Comparison of ENCODE assay signal across 29 cellular contexts in the genomic region with DNA sequence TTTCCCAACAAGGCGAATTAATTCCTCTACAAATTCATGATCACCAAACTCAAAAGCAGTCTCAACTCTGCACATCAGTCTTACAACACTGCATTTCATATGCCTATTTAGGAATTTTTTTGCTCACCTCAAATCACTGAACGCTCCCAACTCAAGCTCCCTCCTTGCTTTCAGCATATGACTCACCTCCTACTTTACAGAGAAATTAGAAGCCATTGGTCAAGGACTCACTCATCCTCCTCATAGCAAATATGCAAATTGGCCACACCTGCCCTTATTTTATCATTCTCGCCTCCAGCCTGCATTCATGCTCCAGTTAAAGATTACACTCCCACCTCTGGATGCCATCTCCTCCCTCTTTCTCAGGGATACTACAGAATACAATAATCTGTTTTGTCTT.
"Had no signal": no experiment of that assay in that cellular context is flagged by ENCODE, and none has a peak within 500 bp of the region (broad histone marks: within the 10 kb centered on the region; RNA-seq: fewer than 3 reads in every experiment).

No MANE protein-coding gene starts in this region.

- H3K27ac ChIP-seq: colonic mucosa, gastroesophageal sphincter, hepatocyte, left lung, lower lobe of right lung, skin epidermis, thoracic aorta, uterus had no signal

- H3K4me3 Mint-ChIP-seq: activated CD4-positive, alpha-beta memory T cell treated with anti-CD3 and anti-CD28 coated beads, Interleukin-2, amount 10 ng/mL, durations not matched to agents 7 days and 5 days; activated CD4-positive, alpha-beta T cell treated with anti-CD3 and anti-CD28 coated beads, Interleukin-2, amount 10 ng/mL, durations not matched to agents 7 days and 5 days; activated T-cell treated with anti-CD3 and anti-CD28 coated beads, Interleukin-2, amount 50 U/mL, for 4 hours; activated T-helper 17 cell treated with anti-CD3 and anti-CD28 coated beads, Interleukin-2, amount 50 U/mL, for 72 hours; central memory CD8-positive, alpha-beta T cell; natural killer cell; stimulated activated effector memory CD8-positive, alpha-beta T cell treated with anti-CD3 and anti-CD28 coated beads, Interleukin-12 subunit alpha, Interleukin-12 subunit beta, amount 100 ng/mL, for 72 hours; stimulated activated naive CD8-positive, alpha-beta T cell treated with anti-CD3 and anti-CD28 coated beads, Interleukin-15, Interleukin-2, amounts not matched to agents 100 ng/mL and 50 ng/mL, for 24 hours; type B pancreatic cell had no signal

- H3K27me3 Mint-ChIP-seq: activated T-helper 17 cell treated with anti-CD3 and anti-CD28 coated beads, Interleukin-2, amount 50 U/mL, for 72 hours; central memory CD8-positive, alpha-beta T cell; type B pancreatic cell had no signal

- H3K4me1 ChIP-seq: colonic mucosa, gastroesophageal sphincter, left lung, lower lobe of right lung, uterus had no signal

- DNase-seq: activated CD4-positive, alpha-beta memory T cell treated with anti-CD3 and anti-CD28 coated beads, Interleukin-2, amount 10 ng/mL, durations not matched to agents 7 days and 5 days; activated CD4-positive, alpha-beta T cell treated with anti-CD3 and anti-CD28 coated beads for 1 hour; activated CD4-positive, alpha-beta T cell treated with anti-CD3 and anti-CD28 coated beads, Interleukin-2, amount 10 ng/mL, durations not matched to agents 7 days and 5 days; activated CD8-positive, alpha-beta memory T cell treated with anti-CD3 and anti-CD28 coated beads, Interleukin-2, amount 50 U/mL, for 48 hours; activated gamma-delta T cell treated with Interleukin-2 at 50 U/mL for 16 hours; activated naive CD4-positive, alpha-beta T cell treated with anti-CD3 and anti-CD28 coated beads, Interleukin-2, amount 50 U/mL, for 16 hours; activated T-cell treated with anti-CD3 and anti-CD28 coated beads, Interleukin-2, amount 50 U/mL, for 4 hours; amygdala; colonic mucosa; effector CD8-positive, alpha-beta T cell; kidney; left lung; lower lobe of right lung; mesendoderm; natural killer cell; posterior cingulate gyrus; stimulated activated CD4-positive, alpha-beta T cell treated with anti-CD3 and anti-CD28 coated beads, Interleukin-4, amount 100 ng/mL, for 24 hours; T-helper 2 cell; uterus had no signal

- H3K9me3 Mint-ChIP-seq: activated CD4-positive, alpha-beta memory T cell treated with anti-CD3 and anti-CD28 coated beads, Interleukin-2, amount 10 ng/mL, durations not matched to agents 7 days and 5 days; activated CD4-positive, alpha-beta T cell treated with anti-CD3 and anti-CD28 coated beads, Interleukin-2, amount 10 ng/mL, durations not matched to agents 7 days and 5 days; activated T-cell treated with anti-CD3 and anti-CD28 coated beads, Interleukin-2, amount 50 U/mL, for 4 hours; activated T-helper 17 cell treated with anti-CD3 and anti-CD28 coated beads, Interleukin-2, amount 50 U/mL, for 72 hours; central memory CD8-positive, alpha-beta T cell; stimulated activated effector memory CD8-positive, alpha-beta T cell treated with anti-CD3 and anti-CD28 coated beads, Interleukin-12 subunit alpha, Interleukin-12 subunit beta, amount 100 ng/mL, for 72 hours; stimulated activated naive CD8-positive, alpha-beta T cell treated with anti-CD3 and anti-CD28 coated beads, Interleukin-15, Interleukin-2, amounts not matched to agents 100 ng/mL and 50 ng/mL, for 24 hours; type B pancreatic cell had no signal

- H3K27ac Mint-ChIP-seq: activated CD4-positive, alpha-beta memory T cell treated with anti-CD3 and anti-CD28 coated beads, Interleukin-2, amount 10 ng/mL, durations not matched to agents 7 days and 5 days; activated CD4-positive, alpha-beta T cell treated with anti-CD3 and anti-CD28 coated beads, Interleukin-2, amount 10 ng/mL, durations not matched to agents 7 days and 5 days; activated T-helper 17 cell treated with anti-CD3 and anti-CD28 coated beads, Interleukin-2, amount 50 U/mL, for 72 hours; natural killer cell; stimulated activated effector memory CD8-positive, alpha-beta T cell treated with anti-CD3 and anti-CD28 coated beads, Interleukin-12 subunit alpha, Interleukin-12 subunit beta, amount 100 ng/mL, for 72 hours; stimulated activated naive CD8-positive, alpha-beta T cell treated with anti-CD3 and anti-CD28 coated beads, Interleukin-15, Interleukin-2, amounts not matched to agents 100 ng/mL and 50 ng/mL, for 24 hours; type B pancreatic cell had no signal

- ATAC-seq: activated T-cell treated with anti-CD3 and anti-CD28 coated beads, Interleukin-2, amount 50 U/mL, for 4 hours; activated T-helper 17 cell treated with anti-CD3 and anti-CD28 coated beads, Interleukin-2, amount 50 U/mL, for 72 hours; gastroesophageal sphincter; left lung; lower lobe of right lung; natural killer cell; stimulated activated effector memory CD8-positive, alpha-beta T cell treated with anti-CD3 and anti-CD28 coated beads, Interleukin-12 subunit alpha, Interleukin-12 subunit beta, amount 100 ng/mL, for 72 hours had no signal

- H3K27me3 ChIP-seq: colonic mucosa, gastroesophageal sphincter, hepatocyte, left lung, uterus had no signal

- H3K36me3 Mint-ChIP-seq: natural killer cell; stimulated activated effector memory CD8-positive, alpha-beta T cell treated with anti-CD3 and anti-CD28 coated beads, Interleukin-12 subunit alpha, Interleukin-12 subunit beta, amount 100 ng/mL, for 72 hours; type B pancreatic cell had no signal

- H3K4me1 Mint-ChIP-seq: activated CD4-positive, alpha-beta memory T cell treated with anti-CD3 and anti-CD28 coated beads, Interleukin-2, amount 10 ng/mL, durations not matched to agents 7 days and 5 days; activated CD4-positive, alpha-beta T cell treated with anti-CD3 and anti-CD28 coated beads, Interleukin-2, amount 10 ng/mL, durations not matched to agents 7 days and 5 days; activated T-helper 17 cell treated with anti-CD3 and anti-CD28 coated beads, Interleukin-2, amount 50 U/mL, for 72 hours; central memory CD8-positive, alpha-beta T cell; natural killer cell; stimulated activated effector memory CD8-positive, alpha-beta T cell treated with anti-CD3 and anti-CD28 coated beads, Interleukin-12 subunit alpha, Interleukin-12 subunit beta, amount 100 ng/mL, for 72 hours had no signal

- FAIRE-seq: endometrium, kidney had no signal
